In the genomic region with DNA sequence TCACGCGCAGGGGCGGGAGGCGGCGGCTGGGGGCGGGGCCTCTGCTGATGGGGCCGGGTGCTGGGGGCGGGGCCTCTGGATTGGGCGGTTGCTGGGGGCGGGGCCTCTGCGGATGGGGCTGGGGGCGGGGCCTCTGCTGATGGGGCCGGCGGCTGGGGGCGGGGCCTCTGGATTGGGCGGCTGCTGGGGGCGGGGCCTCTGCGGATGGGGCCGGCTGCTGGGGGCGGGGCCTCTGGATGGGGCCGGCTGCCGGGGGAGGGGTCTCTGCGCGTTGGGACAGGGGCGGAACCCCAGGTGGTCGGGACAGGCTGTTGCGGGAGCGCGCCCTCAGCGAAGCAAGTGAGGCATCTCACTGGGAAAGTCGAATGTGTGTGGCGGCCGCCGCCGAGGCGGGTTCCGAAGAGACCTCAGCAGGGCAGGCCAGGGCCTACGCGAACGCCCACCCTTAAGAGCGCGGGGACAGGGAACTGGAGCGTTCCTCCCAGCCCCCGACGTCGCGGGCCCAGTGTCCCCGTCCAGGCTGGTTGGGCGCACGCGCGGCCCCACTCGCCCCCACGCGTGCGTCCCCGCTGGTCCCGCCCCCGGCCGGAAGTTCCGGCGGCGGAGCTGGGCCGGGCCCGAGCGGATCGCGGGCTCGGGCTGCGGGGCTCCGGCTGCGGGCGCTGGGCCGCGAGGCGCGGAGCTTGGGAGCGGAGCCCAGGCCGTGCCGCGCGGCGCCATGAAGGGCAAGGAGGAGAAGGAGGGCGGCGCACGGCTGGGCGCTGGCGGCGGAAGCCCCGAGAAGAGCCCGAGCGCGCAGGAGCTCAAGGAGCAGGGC, we compare ENCODE assay signal across 8 cellular contexts. TPM values are rescaled to one million over a fixed set of nuclear protein-coding genes. Genes with fewer than 3 reads are reported as not detected.
DNase-seq lines count a peak whose midpoint lies in the region; ATAC-seq, FAIRE-seq and TF ChIP-seq lines count a peak whose summit lies in the region.

TSS of gene STUB1 (plus strand) at position 603 of the 817 bp plus-strand sequence. CDS start at position 719, 116 bp downstream.

- peak within 1 kb of the TSS; percentile 86 for H3K4me2 ChIP-seq in keratinocyte (ENCODE audit: control insufficient read depth, extremely low read depth, insufficient read depth, low read depth, low read length)

- H3K79me2 ChIP-seq in keratinocyte (ENCODE audit: control insufficient read depth, insufficient read depth, low read length): peaks cover 31% of the 10 kb centered on the region

- FAIRE-seq in keratinocyte (lab: Jason Lieb, UNC): no peak

- peak within 1 kb of the TSS; percentile 87 for H2AFZ ChIP-seq in keratinocyte (ENCODE audit: control insufficient read depth, low read length)

- H4K20me1 ChIP-seq in keratinocyte (ENCODE audit: control insufficient read depth, extremely low read depth, insufficient read depth, low read length): peaks cover 16% of the 10 kb centered on the region

- peaks cover 49% of the 10 kb centered on the region for H3K4me1 ChIP-seq in keratinocyte (ENCODE audit: control insufficient read depth, extremely low read depth, insufficient read depth, low read length)

- POLR2A ChIA-PET in GM10248 (lab: Yijun Ruan, JAX): interaction anchor here (0.7 to 1.2 kb wide), 4 partner anchors 11 to 1475 kb away, joined by 3 to 7 read pairs (median 4); partner anchors contain the start of genes RHOT2 and TRAF7

- no peaks in the 10 kb centered on the region for H3K27me3 ChIP-seq in keratinocyte (ENCODE audit: control insufficient read depth, extremely low read depth, insufficient read depth, low read length)

- dilution Hi-C loops in keratinocyte (cut with MboI; ENCODE audit: extremely low pct_ligation_motif_present, low sequenced_read_pairs): no loop called here

- DNase-seq in GM10248 (ENCODE audit: extremely low spot score) (peak; percentile 88), NCI-H2227 (lab: John Stamatoyannopoulos, UW; ENCODE audit: unreplicated experiment) (peak; percentile 96), keratinocyte (ENCODE audit: low read depth, low spot score) (no peak)
- peak; percentile 90 for DNase-seq in activated CD4-positive, CD25-positive, alpha-beta regulatory T cell treated with anti-CD3 and anti-CD28 coated beads, Interleukin-2, amount 50 U/mL, for 72 hours
- peak; percentile 78 for DNase-seq in central memory CD4-positive, alpha-beta T cell
- peak; percentile 82 to 90 for DNase-seq in stimulated activated CD4-positive, alpha-beta T cell treated with anti-CD3 and anti-CD28 coated beads, Interleukin-12 subunit alpha, Interleukin-12 subunit beta, amount 100 ng/mL, for 24 hours (ENCODE audit: low read depth in 2 of 2)

- ATAC-seq in HG02870 (IDR thresholded peaks at IDR 0.05; ENCODE audit: unreplicated experiment) (peak; percentile 46), HG03378 (IDR thresholded peaks at IDR 0.05; ENCODE audit: unreplicated experiment) (no peak)

- peaks cover 10 to 21% of the 10 kb centered on the region in 2 experiments for H3K36me3 ChIP-seq in keratinocyte (ENCODE audit: control insufficient read depth in 2 of 2, extremely low read depth in 1 of 2, insufficient read depth in 2 of 2, low read length in 2 of 2)

- H3K27ac ChIP-seq in keratinocyte (ENCODE audit: control insufficient read depth, insufficient read depth, low read length): peak within 1 kb of the TSS; percentile 64

- no peak for TF ChIP-seq CTCF in GM10248 (IDR thresholded peaks at IDR 0.05; ENCODE audit: control extremely low read depth, extremely low read depth, low read depth, missing control alignments)
- TF ChIP-seq CTCF in keratinocyte (optimal IDR thresholded peaks at IDR 0.05 in 1 of 3, IDR thresholded peaks at IDR 0.05 in 1 of 3, conservative IDR thresholded peaks at IDR 0.05 in 1 of 3; ENCODE audit: extremely low read depth in 1 of 3, insufficient read depth in 2 of 3, low read length in 3 of 3): no peak

- CTCF ChIA-PET in GM10248 (lab: Yijun Ruan, JAX): interaction anchor here (1.0 to 4.6 kb wide), 6 partner anchors 10 to 87 kb away, joined by 3 to 28 read pairs (median 4); partner anchors contain the start of genes RHOT2 and WDR90

- H3K4me3 ChIP-seq in keratinocyte (ENCODE audit: control insufficient read depth in 2 of 3, extremely low read depth in 1 of 3, insufficient read depth in 2 of 3, low read depth in 1 of 3, low read length in 3 of 3): peak within 1 kb of the TSS; percentile 56 to 89 (median 88)

- H3K9ac ChIP-seq in keratinocyte (ENCODE audit: control insufficient read depth, extremely low read depth, insufficient read depth, low read length): peak within 1 kb of the TSS; percentile 82

- no peaks in the 10 kb centered on the region for H3K9me1 ChIP-seq in keratinocyte (ENCODE audit: control insufficient read depth, extremely low read depth, insufficient read depth, low read length)

- H3K9me3 ChIP-seq in keratinocyte (ENCODE audit: control insufficient read depth, low read depth, low read length): no peaks in the 10 kb centered on the region

RNA-seq across cellular contexts. Expression of gene STUB1, which starts in this region (rescaled TPM):
- polyA plus RNA-seq in keratinocyte: 124 to 153 TPM (median 144 TPM) in 3 replicates
- 229 TPM for polyA plus RNA-seq in keratinocyte (2011; ENCODE audit: low read depth)
- polyA plus RNA-seq in keratinocyte (2011; cell fraction: cytosol; rRNA removed): 139 and 198 TPM in 2 replicates
- 127 and 148 TPM in 2 replicates for polyA plus RNA-seq in keratinocyte (2011; cell fraction: nucleus; rRNA removed)
- 113 and 116 TPM in 2 replicates for polyA plus RNA-seq in keratinocyte (2012; ENCODE audit: low replicate concordance)
- polyA minus RNA-seq in keratinocyte: 59.1 to 174 TPM (median 66.8 TPM) in 3 replicates
- polyA minus RNA-seq in keratinocyte (2011; cell fraction: cytosol; rRNA and poly(A)+ RNA removed): 89.6 TPM
- 20.2 and 29.9 TPM in 2 replicates for polyA minus RNA-seq in keratinocyte (2011; cell fraction: nucleus; rRNA and poly(A)+ RNA removed)
